24 cellular contexts compared by ENCODE assay signal in genomic region chr6:137968468-137968804, GRCh38.
DNase-seq lines count a peak whose midpoint lies in the region; ATAC-seq and TF ChIP-seq lines count a peak whose summit lies in the region.
"Had no signal": no experiment of that assay in that cellular context is flagged by ENCODE, and none has a peak within 500 bp of the region (broad histone marks: within the 10 kb centered on the region; RNA-seq: fewer than 3 reads in every experiment).

No MANE protein-coding gene starts in this region.

- no peak for ATAC-seq in activated T-cell treated with anti-CD3 and anti-CD28 coated beads, Interleukin-2, amount 50 U/mL, for 72 hours (replicated peaks in 1 of 2)
- ATAC-seq in activated naive CD8-positive, alpha-beta T cell treated with anti-CD3 and anti-CD28 coated beads, Interleukin-2, amount 50 U/mL, for 24 hours: no peak
- peak; percentile 10 for ATAC-seq in stimulated activated naive CD8-positive, alpha-beta T cell treated with anti-CD3 and anti-CD28 coated beads, Interleukin-15, amount 100 ng/mL, for 72 hours
- ATAC-seq in foreskin keratinocyte: no peak
- ATAC-seq in GM18868 (IDR thresholded peaks at IDR 0.05; ENCODE audit: unreplicated experiment): no peak
- ATAC-seq: left colon, psoas muscle had no signal

- H3K4me3 ChIP-seq in NB4 (ENCODE audit: low read depth, low read length): peak overlapping the region; percentile 49
- H3K4me3 ChIP-seq: esophagus squamous epithelium, K562, psoas muscle, uterus had no signal

- peak overlapping the region; percentile 100 for H3K27ac Mint-ChIP-seq in activated T-cell treated with anti-CD3 and anti-CD28 coated beads, Interleukin-2, amount 50 U/mL, for 72 hours
- H3K27ac Mint-ChIP-seq in activated naive CD8-positive, alpha-beta T cell treated with anti-CD3 and anti-CD28 coated beads, Interleukin-2, amount 50 U/mL, for 24 hours: peak overlapping the region; percentile 92
- H3K27ac Mint-ChIP-seq in stimulated activated naive CD8-positive, alpha-beta T cell treated with anti-CD3 and anti-CD28 coated beads, Interleukin-15, amount 100 ng/mL, for 72 hours: peak overlapping the region; percentile 22 to 98
- H3K27ac Mint-ChIP-seq: HFFc6, mesothelial cell of epicardium had no signal

- DNase-seq in activated T-cell treated with anti-CD3 and anti-CD28 coated beads, Interleukin-2, amount 50 U/mL, for 72 hours: no peak
- DNase-seq in activated T-cell treated with anti-CD3 and anti-CD28 coated beads, Interleukin-2, amount 50 U/mL, for 48 hours: no peak
- no peak for DNase-seq in NB4 (ENCODE audit: low read depth)
- DNase-seq in activated naive CD8-positive, alpha-beta T cell treated with anti-CD3 and anti-CD28 coated beads, Interleukin-2, amount 50 U/mL, for 24 hours: no peak
- DNase-seq in stimulated activated naive CD8-positive, alpha-beta T cell treated with anti-CD3 and anti-CD28 coated beads, Interleukin-15, amount 100 ng/mL, for 72 hours: peak in 1 of 2 donors; percentile 16
- DNase-seq in stimulated activated CD4-positive, alpha-beta T cell treated with anti-CD3 and anti-CD28 coated beads, Interleukin-4, amount 100 ng/mL, for 24 hours: no peak
- no peak for DNase-seq in foreskin keratinocyte
- DNase-seq: ACHN; anterior cingulate cortex; cerebellar nuclear complex; DMS53; effector memory CD4-positive, alpha-beta T cell; esophagus squamous epithelium; HFFc6; left colon; NCI-H1092 treated with DMSO at 0.1 percent for 48 hours; NCI-H2081 treated with DMSO at 0.1 percent for 48 hours; psoas muscle; stimulated activated CD4-positive, alpha-beta T cell treated with anti-CD3 and anti-CD28 coated beads, Interleukin-4, amount 100 ng/mL, for 1 hour; uterus had no signal

- no peaks in the 10 kb centered on the region for H3K27me3 ChIP-seq in foreskin keratinocyte
- H3K27me3 ChIP-seq: esophagus squamous epithelium, uterus had no signal

- H3K4me1 ChIP-seq in foreskin keratinocyte: no peaks in the 10 kb centered on the region
- H3K4me1 ChIP-seq: esophagus squamous epithelium, psoas muscle, uterus had no signal

- TF ChIP-seq CTCF in NB4 (IDR thresholded peaks at IDR 0.05; ENCODE audit: low read depth, low read length) (no peak), foreskin keratinocyte (conservative IDR thresholded peaks at IDR 0.05) (no peak)

- no peak overlapping the region for H3K27ac ChIP-seq in foreskin keratinocyte
- H3K27ac ChIP-seq: psoas muscle, uterus had no signal

- H3K4me1 Mint-ChIP-seq in activated T-cell treated with anti-CD3 and anti-CD28 coated beads, Interleukin-2, amount 50 U/mL, for 72 hours (ENCODE audit: low read depth): peaks cover 55% of the 10 kb centered on the region
- H3K4me1 Mint-ChIP-seq in activated naive CD8-positive, alpha-beta T cell treated with anti-CD3 and anti-CD28 coated beads, Interleukin-2, amount 50 U/mL, for 24 hours: peaks cover 65% of the 10 kb centered on the region
- H3K4me1 Mint-ChIP-seq in stimulated activated naive CD8-positive, alpha-beta T cell treated with anti-CD3 and anti-CD28 coated beads, Interleukin-15, amount 100 ng/mL, for 72 hours: peaks cover 64% of the 10 kb centered on the region

- no peak for TF ChIP-seq POLR2A in NB4 (IDR thresholded peaks at IDR 0.05; ENCODE audit: extremely low read depth, insufficient read length)

- peak overlapping the region; percentile 74 to 98 for H3K4me3 Mint-ChIP-seq in activated T-cell treated with anti-CD3 and anti-CD28 coated beads, Interleukin-2, amount 50 U/mL, for 72 hours
- no peak overlapping the region for H3K4me3 Mint-ChIP-seq in activated naive CD8-positive, alpha-beta T cell treated with anti-CD3 and anti-CD28 coated beads, Interleukin-2, amount 50 U/mL, for 24 hours
- H3K4me3 Mint-ChIP-seq in stimulated activated naive CD8-positive, alpha-beta T cell treated with anti-CD3 and anti-CD28 coated beads, Interleukin-15, amount 100 ng/mL, for 72 hours: peak overlapping the region; percentile 42 to 46
- H3K4me3 Mint-ChIP-seq: HFFc6, mesothelial cell of epicardium, neural crest cell had no signal

- H3K27me3 Mint-ChIP-seq in activated T-cell treated with anti-CD3 and anti-CD28 coated beads, Interleukin-2, amount 50 U/mL, for 72 hours (ENCODE audit: low read depth): no peaks in the 10 kb centered on the region
- no peaks in the 10 kb centered on the region for H3K27me3 Mint-ChIP-seq in activated naive CD8-positive, alpha-beta T cell treated with anti-CD3 and anti-CD28 coated beads, Interleukin-2, amount 50 U/mL, for 24 hours
- no peaks in the 10 kb centered on the region for H3K27me3 Mint-ChIP-seq in stimulated activated naive CD8-positive, alpha-beta T cell treated with anti-CD3 and anti-CD28 coated beads, Interleukin-15, amount 100 ng/mL, for 72 hours

- peaks cover 2 to 5% of the 10 kb centered on the region in 2 donors for H3K36me3 Mint-ChIP-seq in activated T-cell treated with anti-CD3 and anti-CD28 coated beads, Interleukin-2, amount 50 U/mL, for 72 hours (ENCODE audit: insufficient read depth in 2 of 2)
- peaks cover 6% of the 10 kb centered on the region for H3K36me3 Mint-ChIP-seq in activated naive CD8-positive, alpha-beta T cell treated with anti-CD3 and anti-CD28 coated beads, Interleukin-2, amount 50 U/mL, for 24 hours (ENCODE audit: low read depth)
- H3K36me3 Mint-ChIP-seq: mesothelial cell of epicardium had no signal

- H3K9me3 Mint-ChIP-seq in activated T-cell treated with anti-CD3 and anti-CD28 coated beads, Interleukin-2, amount 50 U/mL, for 72 hours: peaks cover 4 to 9% of the 10 kb centered on the region in 2 donors
- peaks cover 3% of the 10 kb centered on the region for H3K9me3 Mint-ChIP-seq in activated naive CD8-positive, alpha-beta T cell treated with anti-CD3 and anti-CD28 coated beads, Interleukin-2, amount 50 U/mL, for 24 hours
- peaks cover 6 to 10% of the 10 kb centered on the region in 2 donors for H3K9me3 Mint-ChIP-seq in stimulated activated naive CD8-positive, alpha-beta T cell treated with anti-CD3 and anti-CD28 coated beads, Interleukin-15, amount 100 ng/mL, for 72 hours
- H3K9me3 Mint-ChIP-seq: HFFc6, neural crest cell had no signal
